In the genomic region with DNA sequence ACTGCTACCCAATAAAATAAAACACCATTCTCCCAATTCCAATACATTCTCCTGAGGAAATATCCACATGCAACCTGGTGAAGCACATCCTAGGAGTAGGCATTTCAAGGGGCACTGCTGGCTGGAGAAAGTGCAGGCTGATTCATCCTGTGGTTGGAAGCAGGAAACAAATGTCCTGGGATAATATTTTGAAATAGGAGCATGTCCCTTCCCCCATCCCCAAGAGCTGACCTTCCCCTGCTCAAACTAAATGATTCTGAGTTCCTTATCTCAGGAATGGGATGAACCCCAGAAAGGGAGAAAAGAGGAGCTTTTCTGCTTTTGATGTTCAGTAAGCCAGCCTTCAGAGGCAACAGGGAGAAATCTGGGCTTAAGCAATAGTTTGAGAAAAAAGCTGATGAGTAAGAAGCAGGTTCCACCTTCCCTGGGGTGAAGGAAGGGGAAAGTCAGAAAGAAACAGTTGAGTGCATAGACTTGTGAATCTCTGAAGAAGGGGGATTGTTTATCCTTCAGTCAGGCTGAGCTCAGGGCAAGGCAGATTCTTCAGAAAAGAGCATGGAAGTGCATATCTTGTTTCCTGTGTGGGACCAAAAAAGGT, we compare ENCODE assay signal across 15 cellular contexts. TPM values are rescaled to one million over a fixed set of nuclear protein-coding genes. Genes with fewer than 3 reads are reported as not detected.
DNase-seq lines count a peak whose midpoint lies in the region; ATAC-seq, FAIRE-seq and TF ChIP-seq lines count a peak whose summit lies in the region.
"Had no signal": no experiment of that assay in that cellular context is flagged by ENCODE, and none has a peak within 500 bp of the region (broad histone marks: within the 10 kb centered on the region; RNA-seq: fewer than 3 reads in every experiment).

No MANE protein-coding gene starts in this region.

- no peak overlapping the region for H4K91ac ChIP-seq in H9 (ENCODE audit: insufficient read length, low read depth, low read length)

- no peak for ATAC-seq in GM18511 (IDR thresholded peaks at IDR 0.05; ENCODE audit: unreplicated experiment)

- H4K20me1 ChIP-seq in mammary epithelial cell (ENCODE audit: insufficient read depth, low read length) (no peaks in the 10 kb centered on the region), H9 (ENCODE audit: control insufficient read depth, insufficient read depth, insufficient read length) (no peaks in the 10 kb centered on the region)

- no TSS peak for BruUV-seq in mammary epithelial cell (replicated peaks; lab: Mats Ljungman, UMichigan)

- no peak overlapping the region for H3K14ac ChIP-seq in H9 (ENCODE audit: insufficient read depth, low read length)

- no peak overlapping the region for H2BK120ac ChIP-seq in H9 (ENCODE audit: low read depth, low read length, poor library complexity, severe bottlenecking)

- H3K4ac ChIP-seq in H9 (ENCODE audit: low read depth, low read length): no peak overlapping the region

- H3K9ac ChIP-seq in mammary epithelial cell (ENCODE audit: insufficient read depth, low read length): no peak overlapping the region
- no peak overlapping the region for H3K9ac ChIP-seq in H9 (ENCODE audit: extremely low read depth, insufficient read length, low read length)
- no peak overlapping the region for H3K9ac ChIP-seq in kidney (ENCODE audit: low read length in 2 of 2)

- H3K18ac ChIP-seq in H9 (ENCODE audit: insufficient read length, low read depth, low read length): no peak overlapping the region

- H2AFZ ChIP-seq in mammary epithelial cell (ENCODE audit: low read depth, low read length) (peak overlapping the region; percentile 52), H9 (ENCODE audit: low read length) (no peak overlapping the region)

- H3K27ac ChIP-seq in mammary epithelial cell (ENCODE audit: insufficient read depth, low read depth, low read length): peak overlapping the region; percentile 9
- no peak overlapping the region for H3K27ac ChIP-seq in H9 (ENCODE audit: insufficient read length, low read depth, low read length)
- no peak overlapping the region for H3K27ac ChIP-seq in WERI-Rb-1
- H3K27ac ChIP-seq in kidney (ENCODE audit: low read depth in 2 of 2, low read length in 2 of 2): no peak overlapping the region
- H3K27ac ChIP-seq: colonic mucosa, skin epidermis, suprapubic skin had no signal

- no peak overlapping the region for H2BK15ac ChIP-seq in H9 (ENCODE audit: low read depth, low read length)

- H3K23ac ChIP-seq in H9 (ENCODE audit: insufficient read length, low read depth, low read length): no peak overlapping the region

- H3K4me2 ChIP-seq in mammary epithelial cell (ENCODE audit: insufficient read depth, low read depth, low read length): peak overlapping the region; percentile 58
- no peak overlapping the region for H3K4me2 ChIP-seq in H9 (ENCODE audit: insufficient read depth, insufficient read length, low read length)

- TF ChIP-seq RAD21 in Ishikawa (IDR thresholded peaks at IDR 0.05; ENCODE audit: low read depth): no peak

- DNase-seq in AG09309 (ENCODE audit: low read depth) (peak; percentile 27), mammary epithelial cell (peak; percentile 71), kidney glomerular epithelial cell (lab: John Stamatoyannopoulos, UW) (peak; percentile 87), H9 (no peak), WERI-Rb-1 (no peak), kidney (no peak)
- DNase-seq: activated naive CD8-positive, alpha-beta T cell treated with anti-CD3 and anti-CD28 coated beads, Interleukin-2, amount 10 ng/mL, durations not matched to agents 7 days and 5 days; colonic mucosa; mesendoderm; NCI-H1092; NCI-H345 had no signal

- no peak overlapping the region for H2BK5ac ChIP-seq in H9 (ENCODE audit: insufficient read length, low read length)

- H2BK12ac ChIP-seq in H9 (ENCODE audit: insufficient read length, low read depth, low read length): no peak overlapping the region

- no peak overlapping the region for H2BK20ac ChIP-seq in H9 (ENCODE audit: low read depth, low read length, poor library complexity, severe bottlenecking)

- CTCF ChIA-PET in mammary epithelial cell (lab: Charles Lee; ENCODE audit: low non-redundant PET): no interaction called here

- no peak overlapping the region for H4K8ac ChIP-seq in H9 (replicated peaks; ENCODE audit: insufficient read length, low read depth, low read length)

- no peak overlapping the region for H3K4me3 ChIP-seq in AG09309 (ENCODE audit: control insufficient read depth, low read depth, low read length)
- H3K4me3 ChIP-seq in mammary epithelial cell (replicated peaks in 1 of 3; ENCODE audit: insufficient read depth in 1 of 3, low read depth in 2 of 3, low read length in 3 of 3): no peak overlapping the region
- H3K4me3 ChIP-seq in WERI-Rb-1 (ENCODE audit: low read depth, low read length): no peak overlapping the region
- no peak overlapping the region for H3K4me3 ChIP-seq in kidney (ENCODE audit: low read length in 2 of 2)
- H3K4me3 ChIP-seq: colonic mucosa, skin epidermis, suprapubic skin had no signal

- H3K27me3 ChIP-seq in mammary epithelial cell (ENCODE audit: insufficient read depth, low read length) (no peaks in the 10 kb centered on the region), H9 (ENCODE audit: insufficient read depth, low read length) (no peaks in the 10 kb centered on the region), WERI-Rb-1 (ENCODE audit: insufficient read depth, low read depth, severe bottlenecking) (peaks cover 10% of the 10 kb centered on the region)
- H3K27me3 ChIP-seq: colonic mucosa, suprapubic skin had no signal

- no peak overlapping the region for H3K56ac ChIP-seq in H9 (ENCODE audit: insufficient read length, low read depth, low read length)

- H4K5ac ChIP-seq in H9 (ENCODE audit: insufficient read length, low read depth, low read length): no peak overlapping the region

- TF ChIP-seq CTCF in AG09309 (IDR thresholded peaks at IDR 0.05; ENCODE audit: control insufficient read depth, insufficient read depth, low read depth, low read length, missing control alignments): no peak
- TF ChIP-seq CTCF in mammary epithelial cell (conservative IDR thresholded peaks at IDR 0.05 in 1 of 2, IDR thresholded peaks at IDR 0.05 in 1 of 2; ENCODE audit: extremely low read depth in 1 of 2, insufficient read depth in 1 of 2, low read depth in 1 of 2, low read length in 2 of 2): no peak
- no peak for TF ChIP-seq CTCF in H9 (conservative IDR thresholded peaks at IDR 0.05)
- TF ChIP-seq CTCF in WERI-Rb-1 (IDR thresholded peaks at IDR 0.05; ENCODE audit: low read depth, low read length): no peak
- TF ChIP-seq CTCF in kidney (IDR thresholded peaks at IDR 0.05; ENCODE audit: borderline replicate concordance, extremely low read depth, insufficient read depth): no peak

- peaks cover 47% of the 10 kb centered on the region for H3K4me1 ChIP-seq in mammary epithelial cell (ENCODE audit: insufficient read depth, low read length)
- H3K4me1 ChIP-seq in H9 (ENCODE audit: insufficient read depth, low read length): no peaks in the 10 kb centered on the region; the same call in 1 of the 2 replicates
- H3K4me1 ChIP-seq in kidney (ENCODE audit: control insufficient read depth in 1 of 2, insufficient read depth in 1 of 2, low read depth in 1 of 2, low read length in 2 of 2): no peaks in the 10 kb centered on the region
- H3K4me1 ChIP-seq: colonic mucosa, suprapubic skin had no signal

- no peak for TF ChIP-seq EP300 in Ishikawa (IDR thresholded peaks at IDR 0.05; ENCODE audit: borderline replicate concordance)

- dilution Hi-C loops in mammary epithelial cell (cut with HindIII; ENCODE audit: low sequenced_read_pairs): no loop called here

- peaks cover 0 to 3% of the 10 kb centered on the region in 2 experiments; a peak in 2 of 4 replicates for H3K4me1 Mint-ChIP-seq in H9

- H3K9me3 ChIP-seq in mammary epithelial cell (replicated peaks; ENCODE audit: insufficient read depth, low read length) (no peaks in the 10 kb centered on the region), H9 (ENCODE audit: control insufficient read depth, low read depth, low read length) (no peaks in the 10 kb centered on the region), WERI-Rb-1 (ENCODE audit: severe bottlenecking) (no peaks in the 10 kb centered on the region), kidney (ENCODE audit: control insufficient read depth in 1 of 2, low read length in 2 of 2) (no peaks in the 10 kb centered on the region)
- H3K9me3 ChIP-seq: colonic mucosa, suprapubic skin had no signal

- H3K79me1 ChIP-seq in H9 (ENCODE audit: insufficient read depth, low read depth, low read length, poor library complexity, severe bottlenecking): no peaks in the 10 kb centered on the region

- H3K27me3 Mint-ChIP-seq in H9 (ENCODE audit: low read depth): no peaks in the 10 kb centered on the region

- H3K36me3 ChIP-seq in mammary epithelial cell (ENCODE audit: insufficient read depth, low read length): no peaks in the 10 kb centered on the region
- H3K36me3 ChIP-seq in WERI-Rb-1: no peaks in the 10 kb centered on the region
- no peaks in the 10 kb centered on the region for H3K36me3 ChIP-seq in kidney (ENCODE audit: control insufficient read depth in 1 of 2, insufficient read depth in 2 of 2, low read length in 2 of 2)
- H3K36me3 ChIP-seq: colonic mucosa, suprapubic skin had no signal

- H2AK5ac ChIP-seq in H9 (ENCODE audit: insufficient read length, low read length): no peak overlapping the region

- H3K4me3 Mint-ChIP-seq in H9: no peak overlapping the region
- H3K4me3 Mint-ChIP-seq: activated naive CD8-positive, alpha-beta T cell treated with anti-CD3 and anti-CD28 coated beads, Interleukin-2, amount 10 ng/mL, durations not matched to agents 7 days and 5 days had no signal

- H3K27ac Mint-ChIP-seq in H9: no peak overlapping the region
- H3K27ac Mint-ChIP-seq: activated naive CD8-positive, alpha-beta T cell treated with anti-CD3 and anti-CD28 coated beads, Interleukin-2, amount 10 ng/mL, durations not matched to agents 7 days and 5 days had no signal

- no peak for FAIRE-seq in kidney (lab: Jason Lieb, UNC)

- in situ Hi-C loops in mammary epithelial cell (cut with MboI; ENCODE audit: low sequenced_read_pairs in 2 of 2): loop anchor here in 1 of 2 donors (10.0 kb wide), 1 partner anchor 168 kb away; no protein-coding TSS in a partner anchor

- H3K23me2 ChIP-seq in H9 (ENCODE audit: insufficient read length, low read depth, low read length, poor library complexity, severe bottlenecking): no peaks in the 10 kb centered on the region

- H3T11ph ChIP-seq in H9 (ENCODE audit: low read length): no peak overlapping the region

- H3K79me2 ChIP-seq in mammary epithelial cell (ENCODE audit: insufficient read depth, low read length): no peaks in the 10 kb centered on the region
- H3K79me2 ChIP-seq in H9 (ENCODE audit: insufficient read depth, low read length): no peaks in the 10 kb centered on the region

- intact Hi-C loops in mammary epithelial cell (cut with micrococcal nuclease): loop anchor here (1.0 to 5.0 kb wide), 2 partner anchors 70 to 166 kb away; no protein-coding TSS in a partner anchor
- intact Hi-C loops in kidney (cut with DNase I): no loop called here

- H3K36me3 Mint-ChIP-seq in H9 (ENCODE audit: insufficient read depth in 1 of 3, low read depth in 3 of 3): peaks cover 5 to 17% (median 6%) of the 10 kb centered on the region in 3 experiments

- peaks cover 12 to 19% of the 10 kb centered on the region in 2 experiments for H3K9me3 Mint-ChIP-seq in H9

TF ChIP-seq in Ishikawa, 13 proteins besides CTCF, POLR2A, EP300 and RAD21 (continues in another document):
- no peak for TF ChIP-seq TEAD4 (IDR thresholded peaks at IDR 0.05)

RNA-seq across cellular contexts. Expression of a gene that starts 19.5 kb away (rescaled TPM):
- under 1 TPM in 1 of 2 donors, not detected in 1; 0.17 TPM for total RNA-seq in mammary epithelial cell
- not detected for polyA plus RNA-seq in mammary epithelial cell
- not detected for polyA minus RNA-seq in mammary epithelial cell
- total RNA-seq in H9 (2021): 0.20 and 0.22 TPM in 2 replicates
- 77.9 TPM for total RNA-seq in kidney
- polyA plus RNA-seq in kidney (ENCODE audit: insufficient read depth, low read depth, low replicate concordance): 3.8 TPM

Comparison
In these comparisons a context has a peak if more than half of its experiments do, and no peak if none do; other contexts are left out.
1. DNase-seq: peak in AG09309 (single experiment), mammary epithelial cell (single experiment) and kidney glomerular epithelial cell (single experiment); none in H9 (single experiment), WERI-Rb-1 (single experiment) and kidney (single experiment).
2. RNA of a gene that starts 19.5 kb away (total RNA-seq): 77.9 TPM in kidney (single experiment); 0.20 to 0.22 TPM in H9 and 0.17 TPM in mammary epithelial cell; every median in the first group is over 10 times any median in the second.